In the genomic region with DNA sequence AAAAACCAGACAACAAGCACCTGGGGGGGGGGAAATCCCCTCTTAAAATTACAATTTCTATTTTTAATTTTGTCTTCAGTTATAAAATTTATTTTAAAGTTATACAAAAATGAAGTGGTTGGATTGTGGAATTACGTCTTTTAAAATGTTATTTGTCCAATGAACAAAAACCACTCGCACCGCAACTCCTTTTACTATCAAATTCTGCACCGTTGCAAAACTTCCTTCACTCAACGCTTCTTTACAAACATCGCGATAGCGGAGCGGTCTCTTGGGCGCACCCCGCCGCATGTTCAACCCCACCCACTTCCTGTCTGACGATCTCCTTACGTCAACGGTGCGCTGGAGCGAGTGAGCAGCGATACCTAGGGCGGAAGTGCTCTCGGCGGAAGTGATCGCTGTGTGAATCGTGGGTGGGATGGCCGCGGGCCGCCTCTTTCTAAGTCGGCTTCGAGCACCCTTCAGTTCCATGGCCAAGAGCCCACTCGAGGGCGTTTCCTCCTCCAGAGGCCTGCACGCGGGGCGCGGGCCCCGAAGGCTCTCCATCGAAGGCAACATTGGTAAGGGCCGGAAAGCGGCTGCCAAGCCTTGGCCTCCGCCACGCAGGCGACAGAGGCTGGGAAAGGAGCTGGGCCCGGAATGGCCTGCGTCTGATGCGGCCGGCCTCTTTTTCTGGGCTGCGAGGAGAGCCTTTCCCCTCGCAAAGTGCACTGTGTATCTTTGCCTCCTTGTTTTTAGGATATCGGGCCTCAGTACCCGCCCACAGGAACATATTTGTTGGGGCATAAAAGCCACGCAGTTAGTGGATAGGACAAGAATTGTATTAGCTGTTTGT, we compare ENCODE assay signal across 1 cellular context.
TF ChIP-seq lines count a peak whose summit lies in the region.

TSS of gene DGUOK (plus strand) at position 388 of the 835 bp plus-strand sequence. CDS start at position 419, 31 bp downstream.

TF ChIP-seq in SK-N-SH, 30 proteins besides CTCF, POLR2A, EP300 and RAD21 (continued from another document):
- TF ChIP-seq, protein P1, sequence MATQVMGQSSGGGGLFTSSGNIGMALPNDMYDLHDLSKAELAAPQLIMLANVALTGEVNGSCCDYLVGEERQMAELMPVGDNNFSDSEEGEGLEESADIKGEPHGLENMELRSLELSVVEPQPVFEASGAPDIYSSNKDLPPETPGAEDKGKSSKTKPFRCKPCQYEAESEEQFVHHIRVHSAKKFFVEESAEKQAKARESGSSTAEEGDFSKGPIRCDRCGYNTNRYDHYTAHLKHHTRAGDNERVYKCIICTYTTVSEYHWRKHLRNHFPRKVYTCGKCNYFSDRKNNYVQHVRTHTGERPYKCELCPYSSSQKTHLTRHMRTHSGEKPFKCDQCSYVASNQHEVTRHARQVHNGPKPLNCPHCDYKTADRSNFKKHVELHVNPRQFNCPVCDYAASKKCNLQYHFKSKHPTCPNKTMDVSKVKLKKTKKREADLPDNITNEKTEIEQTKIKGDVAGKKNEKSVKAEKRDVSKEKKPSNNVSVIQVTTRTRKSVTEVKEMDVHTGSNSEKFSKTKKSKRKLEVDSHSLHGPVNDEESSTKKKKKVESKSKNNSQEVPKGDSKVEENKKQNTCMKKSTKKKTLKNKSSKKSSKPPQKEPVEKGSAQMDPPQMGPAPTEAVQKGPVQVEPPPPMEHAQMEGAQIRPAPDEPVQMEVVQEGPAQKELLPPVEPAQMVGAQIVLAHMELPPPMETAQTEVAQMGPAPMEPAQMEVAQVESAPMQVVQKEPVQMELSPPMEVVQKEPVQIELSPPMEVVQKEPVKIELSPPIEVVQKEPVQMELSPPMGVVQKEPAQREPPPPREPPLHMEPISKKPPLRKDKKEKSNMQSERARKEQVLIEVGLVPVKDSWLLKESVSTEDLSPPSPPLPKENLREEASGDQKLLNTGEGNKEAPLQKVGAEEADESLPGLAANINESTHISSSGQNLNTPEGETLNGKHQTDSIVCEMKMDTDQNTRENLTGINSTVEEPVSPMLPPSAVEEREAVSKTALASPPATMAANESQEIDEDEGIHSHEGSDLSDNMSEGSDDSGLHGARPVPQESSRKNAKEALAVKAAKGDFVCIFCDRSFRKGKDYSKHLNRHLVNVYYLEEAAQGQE (IDR thresholded peaks at IDR 0.05; ENCODE audit: low read depth, low read length), result 0 out of 2 replicates have a peak, but pooled peaks have one; percentile 7
- TF ChIP-seq, protein P2, sequence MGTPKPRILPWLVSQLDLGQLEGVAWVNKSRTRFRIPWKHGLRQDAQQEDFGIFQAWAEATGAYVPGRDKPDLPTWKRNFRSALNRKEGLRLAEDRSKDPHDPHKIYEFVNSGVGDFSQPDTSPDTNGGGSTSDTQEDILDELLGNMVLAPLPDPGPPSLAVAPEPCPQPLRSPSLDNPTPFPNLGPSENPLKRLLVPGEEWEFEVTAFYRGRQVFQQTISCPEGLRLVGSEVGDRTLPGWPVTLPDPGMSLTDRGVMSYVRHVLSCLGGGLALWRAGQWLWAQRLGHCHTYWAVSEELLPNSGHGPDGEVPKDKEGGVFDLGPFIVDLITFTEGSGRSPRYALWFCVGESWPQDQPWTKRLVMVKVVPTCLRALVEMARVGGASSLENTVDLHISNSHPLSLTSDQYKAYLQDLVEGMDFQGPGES (IDR thresholded peaks at IDR 0.05; ENCODE audit: low read depth, low read length), result no peak
- peak; percentile 51 for TF ChIP-seq NRF1 (IDR thresholded peaks at IDR 0.05; ENCODE audit: low read depth, low read length)
- peak; percentile 86 for TF ChIP-seq YY1 (IDR thresholded peaks at IDR 0.05; ENCODE audit: low read depth)
- TF ChIP-seq FOSL2 (IDR thresholded peaks at IDR 0.05; ENCODE audit: borderline replicate concordance, low read depth), result no peak
- no peak for TF ChIP-seq SMC3 (IDR thresholded peaks at IDR 0.05; ENCODE audit: low read depth, low read length)
- no peak for TF ChIP-seq GATA2 (CRISPR knock-in tag; IDR thresholded peaks at IDR 0.05)
- no peak for TF ChIP-seq FOXJ3 (CRISPR knock-in tag; IDR thresholded peaks at IDR 0.05)
- TF ChIP-seq, protein P3, sequence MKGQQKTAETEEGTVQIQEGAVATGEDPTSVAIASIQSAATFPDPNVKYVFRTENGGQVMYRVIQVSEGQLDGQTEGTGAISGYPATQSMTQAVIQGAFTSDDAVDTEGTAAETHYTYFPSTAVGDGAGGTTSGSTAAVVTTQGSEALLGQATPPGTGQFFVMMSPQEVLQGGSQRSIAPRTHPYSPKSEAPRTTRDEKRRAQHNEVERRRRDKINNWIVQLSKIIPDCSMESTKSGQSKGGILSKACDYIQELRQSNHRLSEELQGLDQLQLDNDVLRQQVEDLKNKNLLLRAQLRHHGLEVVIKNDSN (IDR thresholded peaks at IDR 0.05; ENCODE audit: borderline replicate concordance, low read depth), result no peak
- TF ChIP-seq NFIC (IDR thresholded peaks at IDR 0.05; ENCODE audit: borderline replicate concordance), result no peak
- TF ChIP-seq TAF1 (IDR thresholded peaks at IDR 0.05; ENCODE audit: borderline replicate concordance, low read depth, low read length), result peak; percentile 73; the same call in 1 of the 2 replicates
- TF ChIP-seq RFX5 (IDR thresholded peaks at IDR 0.05; ENCODE audit: low read length), result no peak
- TF ChIP-seq MAX (IDR thresholded peaks at IDR 0.05; ENCODE audit: low read depth), result peak; percentile 96
- TF ChIP-seq POLR2AphosphoS5 (IDR thresholded peaks at IDR 0.05; ENCODE audit: low read depth, low read length), result peak; percentile 95
- TF ChIP-seq, protein P4, sequence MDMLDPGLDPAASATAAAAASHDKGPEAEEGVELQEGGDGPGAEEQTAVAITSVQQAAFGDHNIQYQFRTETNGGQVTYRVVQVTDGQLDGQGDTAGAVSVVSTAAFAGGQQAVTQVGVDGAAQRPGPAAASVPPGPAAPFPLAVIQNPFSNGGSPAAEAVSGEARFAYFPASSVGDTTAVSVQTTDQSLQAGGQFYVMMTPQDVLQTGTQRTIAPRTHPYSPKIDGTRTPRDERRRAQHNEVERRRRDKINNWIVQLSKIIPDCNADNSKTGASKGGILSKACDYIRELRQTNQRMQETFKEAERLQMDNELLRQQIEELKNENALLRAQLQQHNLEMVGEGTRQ (IDR thresholded peaks at IDR 0.05; ENCODE audit: borderline replicate concordance, low read depth, low read length), result no peak
- peak; percentile 72; the same call in 1 of the 2 replicates for TF ChIP-seq SIN3A (IDR thresholded peaks at IDR 0.05; ENCODE audit: borderline replicate concordance, low read depth, low read length)
- no peak for TF ChIP-seq JUND (IDR thresholded peaks at IDR 0.05)
TF ChIP-seq in SK-N-SH: peak in this region for 12.
